Comparison of ENCODE assay signal across 14 cellular contexts in the genomic region with DNA sequence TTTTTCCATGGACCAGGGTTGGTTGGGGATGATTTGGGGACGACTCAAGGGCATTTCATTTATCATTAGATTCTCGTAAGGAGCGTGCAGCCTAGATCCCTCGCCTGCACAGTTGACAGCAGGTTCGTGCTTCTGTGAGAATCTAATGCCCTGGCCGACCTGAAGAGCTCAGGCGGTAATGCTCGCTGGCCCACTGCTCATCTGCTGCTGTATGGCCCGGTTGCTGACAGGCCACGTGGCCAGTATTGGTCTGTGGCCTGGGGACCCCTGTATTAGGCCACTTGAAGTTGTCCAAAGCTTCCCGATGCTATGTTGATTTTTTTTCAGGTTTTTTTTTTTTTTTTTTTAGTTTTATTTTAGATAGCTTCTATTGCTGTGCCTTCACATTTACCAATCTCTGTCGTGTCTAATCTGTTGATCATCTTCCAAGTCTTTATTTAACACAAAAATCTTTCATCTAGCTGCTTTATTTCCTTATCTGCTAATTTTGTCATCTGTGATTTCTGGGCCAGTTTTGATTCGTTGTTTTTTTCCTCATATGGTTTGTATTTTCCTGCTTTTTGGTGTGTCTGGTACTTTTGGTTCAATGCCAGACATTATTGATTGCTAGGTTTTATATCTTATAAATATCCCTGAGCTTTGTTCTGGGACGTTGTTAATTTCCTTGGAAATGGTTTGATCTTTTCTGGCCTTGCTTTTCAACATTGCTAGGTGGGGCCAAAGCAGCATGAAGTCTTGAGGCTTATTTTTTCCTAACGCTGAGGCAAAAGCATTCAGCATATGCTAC. TPM values are rescaled to one million over a fixed set of nuclear protein-coding genes. Genes with fewer than 3 reads are reported as not detected.
DNase-seq lines count a peak whose midpoint lies in the region; ATAC-seq, FAIRE-seq and TF ChIP-seq lines count a peak whose summit lies in the region.
"Had no signal": no experiment of that assay in that cellular context is flagged by ENCODE, and none has a peak within 500 bp of the region (broad histone marks: within the 10 kb centered on the region; RNA-seq: fewer than 3 reads in every experiment).

No MANE protein-coding gene starts in this region.

- H3K4me1 ChIP-seq in HepG2 (ENCODE audit: insufficient read depth, low read length) (no peaks in the 10 kb centered on the region), right lobe of liver (no peaks in the 10 kb centered on the region)

- peaks cover 83% of the 10 kb centered on the region for H3K36me3 Mint-ChIP-seq in activated T-helper 17 cell treated with anti-CD3 and anti-CD28 coated beads, Interleukin-2, amount 50 U/mL, for 72 hours (ENCODE audit: low read depth)
- peaks cover 0 to 72% (median 8%) of the 10 kb centered on the region in 3 donors for H3K36me3 Mint-ChIP-seq in naive thymus-derived CD8-positive, alpha-beta T cell

- no peak for TF ChIP-seq EP300 in HepG2 (IDR thresholded peaks at IDR 0.05; ENCODE audit: low read depth in 2 of 2, low read length in 2 of 2)
- no peak for TF ChIP-seq EP300 in HepG2 (CRISPR knock-in tag; IDR thresholded peaks at IDR 0.05; ENCODE audit: borderline replicate concordance)

- POLR2A ChIA-PET in HepG2 (lab: Yijun Ruan, JAX) = interaction anchor here (0.9 kb wide), 1 partner anchor 8 kb away, joined by 3 read pairs; no protein-coding TSS in a partner anchor
- POLR2A ChIA-PET in naive thymus-derived CD8-positive, alpha-beta T cell (lab: Charles Lee) = interaction anchor here (0.6 kb wide), 1 partner anchor 404 kb away, joined by 4 read pairs; no protein-coding TSS in a partner anchor

- no TSS peak for BruUV-seq in HepG2 (replicated peaks; lab: Mats Ljungman, UMichigan)

- H3K4me3 Mint-ChIP-seq in activated T-helper 17 cell treated with anti-CD3 and anti-CD28 coated beads, Interleukin-2, amount 50 U/mL, for 72 hours = no peak overlapping the region
- no peak overlapping the region for H3K4me3 Mint-ChIP-seq in naive thymus-derived CD8-positive, alpha-beta T cell
- H3K4me3 Mint-ChIP-seq: GM23338, HFFc6 had no signal

- no peak overlapping the region for H3K4me3 ChIP-seq in HepG2 (replicated peaks in 1 of 3; ENCODE audit: insufficient read depth in 1 of 3, low read depth in 2 of 3, low read length in 3 of 3)
- H3K4me3 ChIP-seq in right lobe of liver = no peak overlapping the region
- no peak overlapping the region for H3K4me3 ChIP-seq in H7 (ENCODE audit: insufficient read depth, low read depth, low read length)
- H3K4me3 ChIP-seq: GM23338 had no signal

- no peaks in the 10 kb centered on the region for H3K9me3 Mint-ChIP-seq in activated T-helper 17 cell treated with anti-CD3 and anti-CD28 coated beads, Interleukin-2, amount 50 U/mL, for 72 hours
- no peaks in the 10 kb centered on the region for H3K9me3 Mint-ChIP-seq in naive thymus-derived CD8-positive, alpha-beta T cell
- H3K9me3 Mint-ChIP-seq: GM23338, HFFc6 had no signal

- 97% methylated on average over 15 of the region's 15 CpGs for WGBS in HepG2 (ENCODE audit: low lambda C conversion rate)
- 58% methylated on average over 11 of the region's 15 CpGs for WGBS in right lobe of liver (ENCODE audit: insufficient coverage, low coverage, low lambda C conversion rate, missing lambda C conversion rate)

- TF ChIP-seq RAD21 in HepG2 (CRISPR knock-in tag; IDR thresholded peaks at IDR 0.05) = no peak

- no peak overlapping the region for H2AFZ ChIP-seq in HepG2 (ENCODE audit: low read length)
- H2AFZ ChIP-seq: GM23338 had no signal

- peak overlapping the region; percentile 29 for H3K27ac Mint-ChIP-seq in activated T-helper 17 cell treated with anti-CD3 and anti-CD28 coated beads, Interleukin-2, amount 50 U/mL, for 72 hours
- H3K27ac Mint-ChIP-seq in naive thymus-derived CD8-positive, alpha-beta T cell = peak overlapping the region in 6 of 10 donors; percentile 4 to 75 (median 20)
- H3K27ac Mint-ChIP-seq: GM23338, HFFc6 had no signal

- in situ Hi-C loops in HepG2 (cut with HindIII; ENCODE audit: extremely low pct_ligation_motif_present, low pct_unique_long_range_greater_than_20kb) = no loop called here

- H3K9me3 ChIP-seq in HepG2 (ENCODE audit: low read length) (no peaks in the 10 kb centered on the region), right lobe of liver (no peaks in the 10 kb centered on the region)

- no peak for TF ChIP-seq POLR2A in HepG2 (IDR thresholded peaks at IDR 0.05; ENCODE audit: insufficient read depth in 1 of 2, low read depth in 2 of 2, low read length in 2 of 2)
- TF ChIP-seq POLR2A in right lobe of liver (IDR thresholded peaks at IDR 0.05) = no peak

- H3K27me3 ChIP-seq in HepG2 (ENCODE audit: control insufficient read depth in 1 of 2, insufficient read depth in 2 of 2, low read length in 2 of 2) (no peaks in the 10 kb centered on the region), right lobe of liver (no peaks in the 10 kb centered on the region), H7 (ENCODE audit: control insufficient read depth, insufficient read depth, low read length) (no peaks in the 10 kb centered on the region)

- H3K79me2 ChIP-seq in HepG2 (ENCODE audit: insufficient read depth, low read length) = peaks cover 22% of the 10 kb centered on the region

- no peak overlapping the region for H3K4me2 ChIP-seq in HepG2 (ENCODE audit: low read depth, low read length)
- H3K4me2 ChIP-seq: GM23338, KMS-11 had no signal

- H4K20me1 ChIP-seq in HepG2 (ENCODE audit: insufficient read depth, low read length) = peaks cover 49% of the 10 kb centered on the region

- H3K4me1 Mint-ChIP-seq in activated T-helper 17 cell treated with anti-CD3 and anti-CD28 coated beads, Interleukin-2, amount 50 U/mL, for 72 hours = peaks cover 10% of the 10 kb centered on the region
- H3K4me1 Mint-ChIP-seq in naive thymus-derived CD8-positive, alpha-beta T cell = peaks cover 0 to 10% (median 8%) of the 10 kb centered on the region in 4 donors
- H3K4me1 Mint-ChIP-seq: GM23338 had no signal

- intact Hi-C loops in HepG2 (cut with micrococcal nuclease; ENCODE audit: unreplicated experiment) = loop anchor here (2.0 kb wide), 1 partner anchor 97 kb away; no protein-coding TSS in a partner anchor
- intact Hi-C loops in right lobe of liver (cut with DNase I) = no loop called here

- TF ChIP-seq CTCF in HepG2 (CRISPR knock-in tag; IDR thresholded peaks at IDR 0.05) = no peak
- no peak for TF ChIP-seq CTCF in right lobe of liver (IDR thresholded peaks at IDR 0.05)

- H3K27me3 Mint-ChIP-seq in activated T-helper 17 cell treated with anti-CD3 and anti-CD28 coated beads, Interleukin-2, amount 50 U/mL, for 72 hours = no peaks in the 10 kb centered on the region
- no peaks in the 10 kb centered on the region for H3K27me3 Mint-ChIP-seq in naive thymus-derived CD8-positive, alpha-beta T cell

- no peak for DNase-seq in HepG2 (ENCODE audit: low spot score)
- DNase-seq in right lobe of liver = no peak
- DNase-seq in naive thymus-derived CD8-positive, alpha-beta T cell = peak in 1 of 10 donors; percentile 7
- no peak for DNase-seq in COR-L47 (lab: John Stamatoyannopoulos, UW)
- no peak for DNase-seq in NCI-H510A (lab: John Stamatoyannopoulos, UW)
- DNase-seq in H7 = no peak
- DNase-seq: AML-193, GF-D8, HFFc6, NCI-H1092 had no signal

- no peak for ATAC-seq in HepG2
- ATAC-seq in right lobe of liver = no peak
- no peak for ATAC-seq in activated T-helper 17 cell treated with anti-CD3 and anti-CD28 coated beads, Interleukin-2, amount 50 U/mL, for 72 hours (replicated peaks)
- no peak for ATAC-seq in naive thymus-derived CD8-positive, alpha-beta T cell
- ATAC-seq: GM23338 had no signal

- CTCF ChIA-PET in HepG2 (lab: Yijun Ruan, JAX; ENCODE audit: low intra/inter-chr PET ratio, low total read pairs) = no interaction called here

- H3K36me3 ChIP-seq in HepG2 (replicated peaks in 1 of 2; ENCODE audit: control insufficient read depth in 1 of 2, insufficient read depth in 2 of 2, low read length in 2 of 2) = peaks cover 50 to 94% of the 10 kb centered on the region in 2 experiments
- H3K36me3 ChIP-seq in right lobe of liver = peaks cover 0 to 8% (median 2%) of the 10 kb centered on the region in 4 donors
- peaks cover 11% of the 10 kb centered on the region for H3K36me3 ChIP-seq in H7 (replicated peaks; ENCODE audit: control insufficient read depth, insufficient read depth, low read length)

- FAIRE-seq in HepG2 (lab: Jason Lieb, UNC) = no peak

- no peak overlapping the region for H3K9ac ChIP-seq in HepG2 (ENCODE audit: insufficient read depth, low read depth, low read length)
- H3K9ac ChIP-seq: KMS-11 had no signal

- H3K27ac ChIP-seq in HepG2 (ENCODE audit: extremely low read length, insufficient read depth, low read length) (no peak overlapping the region), right lobe of liver (no peak overlapping the region)
- H3K27ac ChIP-seq: KMS-11, RWPE1 had no signal

RNA-seq across cellular contexts. Expression of gene DYNLT1, which starts 41.1 kb away (rescaled TPM):
- total RNA-seq in HepG2 (2016; rRNA removed; fragmentation: Illumina TruSeq; extraction: Trizol) (108 and 144 TPM in 2 replicates), right lobe of liver (10 to 100 TPM; 31.5 to 69.5 (median 40.0) TPM)
- 61.3 and 63.2 TPM in 2 replicates for total RNA-seq in HepG2 (2016; cell fraction: cytosol; rRNA removed; fragmentation: Illumina TruSeq; extraction: Trizol; ENCODE audit: low read depth)
- total RNA-seq in HepG2 (2016; cell fraction: insoluble cytoplasmic fraction; rRNA removed; fragmentation: Illumina TruSeq; extraction: Trizol) = 106 and 153 TPM in 2 replicates
- total RNA-seq in HepG2 (2016; cell fraction: membrane; rRNA removed; fragmentation: Illumina TruSeq; extraction: Trizol) = 66.8 and 68.4 TPM in 2 replicates
- total RNA-seq in HepG2 (2016; cell fraction: nucleus; rRNA removed; fragmentation: Illumina TruSeq; extraction: Trizol) = 46.1 and 46.5 TPM in 2 replicates
- polyA plus RNA-seq in HepG2 (2011; rRNA removed) = 152 and 171 TPM in 2 replicates
- 96.9 and 144 TPM in 2 replicates for polyA plus RNA-seq in HepG2 (2011; cell fraction: cytosol; rRNA removed)
- polyA plus RNA-seq in HepG2 (2011; cell fraction: nucleus; rRNA removed) = 55.7 and 80.2 TPM in 2 replicates
- 121 and 122 TPM in 2 replicates for polyA plus RNA-seq in HepG2 (2012)
- 51.0 and 56.6 TPM in 2 replicates for polyA plus RNA-seq in HepG2 (2016; cell fraction: cytosol; fragmentation: Illumina TruSeq; extraction: Trizol; ENCODE audit: low read depth)
- polyA plus RNA-seq in HepG2 (2016; cell fraction: insoluble cytoplasmic fraction; fragmentation: Illumina TruSeq; extraction: Trizol; ENCODE audit: low read depth) = 155 and 168 TPM in 2 replicates
- 61.5 and 63.6 TPM in 2 replicates for polyA plus RNA-seq in HepG2 (2016; cell fraction: membrane; fragmentation: Illumina TruSeq; extraction: Trizol; ENCODE audit: low read depth)
- polyA plus RNA-seq in HepG2 (2016; cell fraction: nucleus; fragmentation: Illumina TruSeq; extraction: Trizol; ENCODE audit: insufficient read depth, low read depth) = 102 and 103 TPM in 2 replicates
- 81.1 TPM in 2 replicates for polyA minus RNA-seq in HepG2 (2011; rRNA and poly(A)+ RNA removed; ENCODE audit: low replicate concordance)
- polyA minus RNA-seq in HepG2 (2011; cell fraction: cytosol; rRNA and poly(A)+ RNA removed) = 19.5 and 25.9 TPM in 2 replicates
- 19.4 and 32.6 TPM in 2 replicates for polyA minus RNA-seq in HepG2 (2011; cell fraction: nucleus; rRNA and poly(A)+ RNA removed)
- 10 to 100 TPM; 82.3 to 89.8 TPM for total RNA-seq in activated T-helper 17 cell treated with anti-CD3 and anti-CD28 coated beads, Interleukin-2, amount 50 U/mL, for 72 hours
- total RNA-seq in naive thymus-derived CD8-positive, alpha-beta T cell = 10 to 100 TPM; 54.4 to 54.7 TPM
- polyA plus RNA-seq in naive thymus-derived CD8-positive, alpha-beta T cell = 10 to 100 TPM; 63.3 to 78.6 (median 63.7) TPM
- total RNA-seq in H7 (2014; rRNA removed; shearing (Covaris generic)) = 59.9 and 67.6 TPM in 2 replicates

RNA-seq across cellular contexts. Expression of gene TMEM181, which starts 43.6 kb away (rescaled TPM):
- total RNA-seq in HepG2 (2016; rRNA removed; fragmentation: Illumina TruSeq; extraction: Trizol) (42.1 and 59.1 TPM in 2 replicates), right lobe of liver (10 to 100 TPM; 11.3 to 14.0 (median 12.5) TPM)
- 32.4 and 35.6 TPM in 2 replicates for total RNA-seq in HepG2 (2016; cell fraction: cytosol; rRNA removed; fragmentation: Illumina TruSeq; extraction: Trizol; ENCODE audit: low read depth)
- 41.0 and 60.9 TPM in 2 replicates for total RNA-seq in HepG2 (2016; cell fraction: insoluble cytoplasmic fraction; rRNA removed; fragmentation: Illumina TruSeq; extraction: Trizol)
- total RNA-seq in HepG2 (2016; cell fraction: membrane; rRNA removed; fragmentation: Illumina TruSeq; extraction: Trizol) = 29.2 and 32.9 TPM in 2 replicates
- total RNA-seq in HepG2 (2016; cell fraction: nucleus; rRNA removed; fragmentation: Illumina TruSeq; extraction: Trizol) = 66.4 and 75.5 TPM in 2 replicates
- 105 and 108 TPM in 2 replicates for polyA plus RNA-seq in HepG2 (2011; rRNA removed)
- 53.2 and 89.4 TPM in 2 replicates for polyA plus RNA-seq in HepG2 (2011; cell fraction: cytosol; rRNA removed)
- polyA plus RNA-seq in HepG2 (2011; cell fraction: nucleus; rRNA removed) = 65.7 and 85.9 TPM in 2 replicates
- 99.1 and 106 TPM in 2 replicates for polyA plus RNA-seq in HepG2 (2012)
- 2.2 and 2.6 TPM in 2 replicates for polyA plus RNA-seq in HepG2 (2016; cell fraction: cytosol; fragmentation: Illumina TruSeq; extraction: Trizol; ENCODE audit: low read depth)
- polyA plus RNA-seq in HepG2 (2016; cell fraction: insoluble cytoplasmic fraction; fragmentation: Illumina TruSeq; extraction: Trizol; ENCODE audit: low read depth) = 31.8 and 32.9 TPM in 2 replicates
- 8.5 and 9.3 TPM in 2 replicates for polyA plus RNA-seq in HepG2 (2016; cell fraction: membrane; fragmentation: Illumina TruSeq; extraction: Trizol; ENCODE audit: low read depth)
- 140 and 144 TPM in 2 replicates for polyA plus RNA-seq in HepG2 (2016; cell fraction: nucleus; fragmentation: Illumina TruSeq; extraction: Trizol; ENCODE audit: insufficient read depth, low read depth)
- polyA minus RNA-seq in HepG2 (2011; rRNA and poly(A)+ RNA removed; ENCODE audit: low replicate concordance) = 13.5 and 115 TPM in 2 replicates
- 82.7 and 108 TPM in 2 replicates for polyA minus RNA-seq in HepG2 (2011; cell fraction: cytosol; rRNA and poly(A)+ RNA removed)
- 78.4 and 93.9 TPM in 2 replicates for polyA minus RNA-seq in HepG2 (2011; cell fraction: nucleus; rRNA and poly(A)+ RNA removed)
- total RNA-seq in activated T-helper 17 cell treated with anti-CD3 and anti-CD28 coated beads, Interleukin-2, amount 50 U/mL, for 72 hours = 10 to 100 TPM; 11.8 to 16.4 TPM
- total RNA-seq in naive thymus-derived CD8-positive, alpha-beta T cell = 10 to 100 TPM; 16.6 to 16.9 TPM
- polyA plus RNA-seq in naive thymus-derived CD8-positive, alpha-beta T cell = 1 to 10 TPM; 3.9 to 4.6 (median 4.2) TPM
- total RNA-seq in H7 (2014; rRNA removed; shearing (Covaris generic)) = 14.5 and 19.3 TPM in 2 replicates

RNA-seq across cellular contexts. Expression of gene SYTL3, which starts 46.4 kb away (rescaled TPM):
- total RNA-seq in HepG2 (2016; rRNA removed; fragmentation: Illumina TruSeq; extraction: Trizol) (0.11 and 0.17 TPM in 2 replicates), right lobe of liver (1 to 10 TPM in 4 of 6 experiments, under 1 TPM in 2; 0.66 to 1.7 (median 1.0) TPM)
- total RNA-seq in HepG2 (2016; cell fraction: cytosol; rRNA removed; fragmentation: Illumina TruSeq; extraction: Trizol; ENCODE audit: low read depth) = 0.20 and 0.26 TPM in 2 replicates
- 0.19 and 0.25 TPM in 2 replicates for total RNA-seq in HepG2 (2016; cell fraction: insoluble cytoplasmic fraction; rRNA removed; fragmentation: Illumina TruSeq; extraction: Trizol)
- total RNA-seq in HepG2 (2016; cell fraction: membrane; rRNA removed; fragmentation: Illumina TruSeq; extraction: Trizol) = 0.14 and 0.15 TPM in 2 replicates
- 0.37 and 0.50 TPM in 2 replicates for total RNA-seq in HepG2 (2016; cell fraction: nucleus; rRNA removed; fragmentation: Illumina TruSeq; extraction: Trizol)
- 0.21 and 0.28 TPM in 2 replicates for polyA plus RNA-seq in HepG2 (2011; rRNA removed)
- polyA plus RNA-seq in HepG2 (2011; cell fraction: cytosol; rRNA removed) = 0.12 and 0.15 TPM in 2 replicates
- 0.59 and 0.64 TPM in 2 replicates for polyA plus RNA-seq in HepG2 (2011; cell fraction: nucleus; rRNA removed)
- polyA plus RNA-seq in HepG2 (2012) = 0.21 and 0.44 TPM in 2 replicates
- 0.16 and 0.17 TPM in 2 replicates for polyA plus RNA-seq in HepG2 (2016; cell fraction: cytosol; fragmentation: Illumina TruSeq; extraction: Trizol; ENCODE audit: low read depth)
- polyA plus RNA-seq in HepG2 (2016; cell fraction: insoluble cytoplasmic fraction; fragmentation: Illumina TruSeq; extraction: Trizol; ENCODE audit: low read depth) = 0.10 and 0.34 TPM in 2 replicates
- polyA plus RNA-seq in HepG2 (2016; cell fraction: membrane; fragmentation: Illumina TruSeq; extraction: Trizol; ENCODE audit: low read depth) = 0.07 and 0.15 TPM in 2 replicates
- polyA plus RNA-seq in HepG2 (2016; cell fraction: nucleus; fragmentation: Illumina TruSeq; extraction: Trizol; ENCODE audit: insufficient read depth, low read depth) = 0.22 and 0.72 TPM in 2 replicates
- polyA minus RNA-seq in HepG2 (2011; rRNA and poly(A)+ RNA removed; ENCODE audit: low replicate concordance) = 0.28 TPM in 1 of 2 replicates, not detected in the other
- not detected in 2 replicates for polyA minus RNA-seq in HepG2 (2011; cell fraction: cytosol; rRNA and poly(A)+ RNA removed)
- 0.64 and 0.87 TPM in 2 replicates for polyA minus RNA-seq in HepG2 (2011; cell fraction: nucleus; rRNA and poly(A)+ RNA removed)
- total RNA-seq in activated T-helper 17 cell treated with anti-CD3 and anti-CD28 coated beads, Interleukin-2, amount 50 U/mL, for 72 hours = 100 to 1,000 TPM; 118 to 331 TPM
- total RNA-seq in naive thymus-derived CD8-positive, alpha-beta T cell = 10 to 100 TPM; 11.1 to 13.6 TPM
- polyA plus RNA-seq in naive thymus-derived CD8-positive, alpha-beta T cell = 10 to 100 TPM; 15.7 to 16.1 (median 15.8) TPM
- 0.74 and 1.2 TPM in 2 replicates for total RNA-seq in H7 (2014; rRNA removed; shearing (Covaris generic))
- polyA plus RNA-seq: GM23338 had no signal

Comparison
In these comparisons a context has a peak if more than half of its experiments do, and no peak if none do; other contexts are left out.
1. RNA of gene SYTL3, which starts 46.4 kb away (total RNA-seq): 118 to 331 TPM in activated T-helper 17 cell treated with anti-CD3 and anti-CD28 coated beads, Interleukin-2, amount 50 U/mL, for 72 hours; 11.1 to 13.6 TPM in naive thymus-derived CD8-positive, alpha-beta T cell, 0.74 to 1.2 TPM in H7, 0.66 to 1.7 TPM in right lobe of liver and 0.11 to 0.50 TPM in HepG2; every median in the first group is over 4 times any median in the second.